Comparison of ENCODE assay signal across 18 cellular contexts in the genomic region with DNA sequence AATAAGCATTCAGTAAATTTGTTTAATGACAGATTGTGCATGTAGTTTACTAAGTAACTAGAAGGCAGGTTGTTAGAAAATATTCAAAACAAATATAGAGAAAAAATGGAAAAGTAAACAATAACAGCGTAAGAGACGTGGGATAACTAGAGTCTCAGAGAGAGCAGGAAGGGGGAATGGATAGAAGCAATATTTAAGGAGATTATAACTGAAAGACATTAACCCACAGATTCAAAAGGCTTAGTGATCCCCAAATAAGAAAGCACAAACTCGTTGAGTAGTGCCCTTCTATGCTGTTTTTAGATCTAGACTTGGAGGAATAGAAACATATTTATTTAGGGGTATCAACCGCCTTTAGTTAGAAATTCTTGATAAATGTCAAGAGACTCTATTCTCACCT.
"Had no signal": no experiment of that assay in that cellular context is flagged by ENCODE, and none has a peak within 500 bp of the region (broad histone marks: within the 10 kb centered on the region; RNA-seq: fewer than 3 reads in every experiment).

No MANE protein-coding gene starts in this region.

- ATAC-seq: naive thymus-derived CD8-positive, alpha-beta T cell; natural killer cell; natural killer cell treated with Interleukin-12 subunit alpha and Interleukin-12 subunit beta and Interleukin-15 and Interleukin-18, amount 100 ng/mL, for 72 hours; pancreas; psoas muscle; right cardiac atrium; right lobe of liver; sciatic nerve had no signal

- H3K27ac ChIP-seq: neural progenitor cell, neutrophil, ovary, pancreas, parathyroid adenoma, prostate gland, psoas muscle, right atrium auricular region, right lobe of liver, sigmoid colon, skin epidermis, spleen had no signal

- H3K4me1 ChIP-seq: pancreas, parathyroid adenoma, prostate gland, psoas muscle, right atrium auricular region, right lobe of liver, spleen had no signal

- H3K4me3 ChIP-seq: neural progenitor cell, ovary, pancreas, prostate gland, psoas muscle, right atrium auricular region, right lobe of liver, sigmoid colon, skin epidermis, smooth muscle cell, spleen had no signal

- H3K9me3 ChIP-seq: neutrophil, ovary, pancreas, prostate gland, right lobe of liver, sigmoid colon had no signal

- H3K36me3 ChIP-seq: neural progenitor cell, neutrophil, ovary, pancreas, prostate gland, right atrium auricular region, right lobe of liver, sigmoid colon, spleen had no signal
